1 cellular context compared by ENCODE assay signal in the genomic region with DNA sequence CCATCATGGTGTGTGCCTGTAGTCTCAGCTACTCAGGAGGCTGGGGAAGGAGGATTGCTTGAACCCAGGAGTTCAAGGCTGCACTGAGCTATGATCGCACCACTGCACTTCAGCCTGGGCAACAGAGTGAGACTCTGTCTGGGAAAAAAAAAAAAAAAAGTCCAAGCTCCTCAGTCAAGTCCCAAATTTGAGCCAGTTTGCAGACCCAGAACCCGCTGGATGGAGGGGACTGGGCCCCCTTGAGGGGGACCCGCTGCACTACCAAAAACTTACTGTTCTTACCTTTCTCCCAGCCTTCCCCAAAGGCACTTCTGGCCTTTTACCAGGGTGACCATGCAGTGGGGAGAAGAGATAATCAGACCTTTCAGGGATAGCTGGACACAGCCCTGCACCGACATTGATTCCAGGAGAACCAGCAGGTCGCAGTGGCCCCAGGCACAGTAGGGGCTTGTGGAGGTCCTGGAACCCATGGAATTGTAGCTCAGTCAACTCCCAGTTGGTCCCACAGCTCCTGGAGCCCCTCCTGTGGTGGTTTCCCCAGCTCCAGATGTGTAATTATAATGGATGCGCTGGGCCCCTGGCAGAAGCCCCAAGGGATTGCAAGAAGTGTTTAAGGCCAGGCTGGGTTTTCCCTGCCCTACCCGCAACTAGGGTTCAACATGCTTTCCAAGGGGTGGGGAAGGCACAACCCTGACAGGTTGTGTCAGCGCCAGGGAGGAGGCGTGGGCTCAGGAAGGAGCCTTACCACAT.
TF ChIP-seq lines count a peak whose summit lies in the region.

No MANE protein-coding gene starts in this region.

TF ChIP-seq in HEK293, 187 proteins besides CTCF, POLR2A, EP300 and RAD21 (continued from another document and continues in another):
- TF ChIP-seq, protein P1, sequence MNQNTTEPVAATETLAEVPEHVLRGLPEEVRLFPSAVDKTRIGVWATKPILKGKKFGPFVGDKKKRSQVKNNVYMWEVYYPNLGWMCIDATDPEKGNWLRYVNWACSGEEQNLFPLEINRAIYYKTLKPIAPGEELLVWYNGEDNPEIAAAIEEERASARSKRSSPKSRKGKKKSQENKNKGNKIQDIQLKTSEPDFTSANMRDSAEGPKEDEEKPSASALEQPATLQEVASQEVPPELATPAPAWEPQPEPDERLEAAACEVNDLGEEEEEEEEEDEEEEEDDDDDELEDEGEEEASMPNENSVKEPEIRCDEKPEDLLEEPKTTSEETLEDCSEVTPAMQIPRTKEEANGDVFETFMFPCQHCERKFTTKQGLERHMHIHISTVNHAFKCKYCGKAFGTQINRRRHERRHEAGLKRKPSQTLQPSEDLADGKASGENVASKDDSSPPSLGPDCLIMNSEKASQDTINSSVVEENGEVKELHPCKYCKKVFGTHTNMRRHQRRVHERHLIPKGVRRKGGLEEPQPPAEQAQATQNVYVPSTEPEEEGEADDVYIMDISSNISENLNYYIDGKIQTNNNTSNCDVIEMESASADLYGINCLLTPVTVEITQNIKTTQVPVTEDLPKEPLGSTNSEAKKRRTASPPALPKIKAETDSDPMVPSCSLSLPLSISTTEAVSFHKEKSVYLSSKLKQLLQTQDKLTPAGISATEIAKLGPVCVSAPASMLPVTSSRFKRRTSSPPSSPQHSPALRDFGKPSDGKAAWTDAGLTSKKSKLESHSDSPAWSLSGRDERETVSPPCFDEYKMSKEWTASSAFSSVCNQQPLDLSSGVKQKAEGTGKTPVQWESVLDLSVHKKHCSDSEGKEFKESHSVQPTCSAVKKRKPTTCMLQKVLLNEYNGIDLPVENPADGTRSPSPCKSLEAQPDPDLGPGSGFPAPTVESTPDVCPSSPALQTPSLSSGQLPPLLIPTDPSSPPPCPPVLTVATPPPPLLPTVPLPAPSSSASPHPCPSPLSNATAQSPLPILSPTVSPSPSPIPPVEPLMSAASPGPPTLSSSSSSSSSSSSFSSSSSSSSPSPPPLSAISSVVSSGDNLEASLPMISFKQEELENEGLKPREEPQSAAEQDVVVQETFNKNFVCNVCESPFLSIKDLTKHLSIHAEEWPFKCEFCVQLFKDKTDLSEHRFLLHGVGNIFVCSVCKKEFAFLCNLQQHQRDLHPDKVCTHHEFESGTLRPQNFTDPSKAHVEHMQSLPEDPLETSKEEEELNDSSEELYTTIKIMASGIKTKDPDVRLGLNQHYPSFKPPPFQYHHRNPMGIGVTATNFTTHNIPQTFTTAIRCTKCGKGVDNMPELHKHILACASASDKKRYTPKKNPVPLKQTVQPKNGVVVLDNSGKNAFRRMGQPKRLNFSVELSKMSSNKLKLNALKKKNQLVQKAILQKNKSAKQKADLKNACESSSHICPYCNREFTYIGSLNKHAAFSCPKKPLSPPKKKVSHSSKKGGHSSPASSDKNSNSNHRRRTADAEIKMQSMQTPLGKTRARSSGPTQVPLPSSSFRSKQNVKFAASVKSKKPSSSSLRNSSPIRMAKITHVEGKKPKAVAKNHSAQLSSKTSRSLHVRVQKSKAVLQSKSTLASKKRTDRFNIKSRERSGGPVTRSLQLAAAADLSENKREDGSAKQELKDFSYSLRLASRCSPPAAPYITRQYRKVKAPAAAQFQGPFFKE (tag by site-specific recombination; IDR thresholded peaks at IDR 0.05; ENCODE audit: borderline replicate concordance): no peak
- TF ChIP-seq ZNF155 (tag by site-specific recombination; IDR thresholded peaks at IDR 0.05) (no peak), ZNF140 (tag by site-specific recombination; IDR thresholded peaks at IDR 0.05) (no peak), ZSCAN30 (tag by site-specific recombination; IDR thresholded peaks at IDR 0.05) (no peak), ZNF394 (tag by site-specific recombination; IDR thresholded peaks at IDR 0.05; ENCODE audit: borderline replicate concordance) (no peak), ZNF146 (tag by site-specific recombination; IDR thresholded peaks at IDR 0.05) (no peak), ZNF571 (tag by site-specific recombination; IDR thresholded peaks at IDR 0.05) (no peak), ZNF530 (tag by site-specific recombination; IDR thresholded peaks at IDR 0.05; ENCODE audit: low read depth) (no peak), ZNF76 (tag by site-specific recombination; IDR thresholded peaks at IDR 0.05; ENCODE audit: borderline replicate concordance, low read depth) (no peak), ZNF266 (tag by site-specific recombination; IDR thresholded peaks at IDR 0.05; ENCODE audit: low read depth) (no peak), ZNF510 (tag by site-specific recombination; IDR thresholded peaks at IDR 0.05; ENCODE audit: insufficient replicate concordance) (no peak), EGR2 (tag by site-specific recombination; IDR thresholded peaks at IDR 0.05; ENCODE audit: low read depth) (no peak), ZNF555 (tag by site-specific recombination; conservative IDR thresholded peaks at IDR 0.05) (no peak), ZEB2 (tag by site-specific recombination; IDR thresholded peaks at IDR 0.05) (no peak), ZNF48 (tag by site-specific recombination; IDR thresholded peaks at IDR 0.05) (no peak), ZNF416 (tag by site-specific recombination; IDR thresholded peaks at IDR 0.05) (no peak), ZXDB (tag by site-specific recombination; IDR thresholded peaks at IDR 0.05) (no peak), KLF1 (tag by site-specific recombination; IDR thresholded peaks at IDR 0.05) (peak; percentile 64), ZNF23 (tag by site-specific recombination; IDR thresholded peaks at IDR 0.05; ENCODE audit: borderline replicate concordance) (no peak), ZNF426 (tag by site-specific recombination; IDR thresholded peaks at IDR 0.05) (no peak), ZNF658 (tag by site-specific recombination; IDR thresholded peaks at IDR 0.05) (no peak), ZNF121 (tag by site-specific recombination; IDR thresholded peaks at IDR 0.05) (peak; percentile 50; the same call in 1 of the 2 replicates), ZNF350 (tag by site-specific recombination; IDR thresholded peaks at IDR 0.05) (no peak), ZNF214 (tag by site-specific recombination; IDR thresholded peaks at IDR 0.05; ENCODE audit: borderline replicate concordance) (no peak), ZNF664 (tag by site-specific recombination; IDR thresholded peaks at IDR 0.05) (no peak), ZNF624 (tag by site-specific recombination; IDR thresholded peaks at IDR 0.05) (no peak), ZNF501 (tag by site-specific recombination; IDR thresholded peaks at IDR 0.05) (no peak), OSR2 (tag by site-specific recombination; IDR thresholded peaks at IDR 0.05) (no peak), ZNF274 (IDR thresholded peaks at IDR 0.05; ENCODE audit: low read length) (no peak), ZNF274 (tag by site-specific recombination; IDR thresholded peaks at IDR 0.05; ENCODE audit: borderline replicate concordance) (no peak), SP7 (tag by site-specific recombination; IDR thresholded peaks at IDR 0.05) (peak; percentile 42; the same call in 1 of the 2 replicates), GLIS1 (tag by site-specific recombination; IDR thresholded peaks at IDR 0.05) (peak; percentile 77)
- TF ChIP-seq, protein P2, sequence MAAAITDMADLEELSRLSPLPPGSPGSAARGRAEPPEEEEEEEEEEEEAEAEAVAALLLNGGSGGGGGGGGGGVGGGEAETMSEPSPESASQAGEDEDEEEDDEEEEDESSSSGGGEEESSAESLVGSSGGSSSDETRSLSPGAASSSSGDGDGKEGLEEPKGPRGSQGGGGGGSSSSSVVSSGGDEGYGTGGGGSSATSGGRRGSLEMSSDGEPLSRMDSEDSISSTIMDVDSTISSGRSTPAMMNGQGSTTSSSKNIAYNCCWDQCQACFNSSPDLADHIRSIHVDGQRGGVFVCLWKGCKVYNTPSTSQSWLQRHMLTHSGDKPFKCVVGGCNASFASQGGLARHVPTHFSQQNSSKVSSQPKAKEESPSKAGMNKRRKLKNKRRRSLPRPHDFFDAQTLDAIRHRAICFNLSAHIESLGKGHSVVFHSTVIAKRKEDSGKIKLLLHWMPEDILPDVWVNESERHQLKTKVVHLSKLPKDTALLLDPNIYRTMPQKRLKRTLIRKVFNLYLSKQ (tag by site-specific recombination; IDR thresholded peaks at IDR 0.05; ENCODE audit: borderline replicate concordance): no peak
- TF ChIP-seq, protein P3, sequence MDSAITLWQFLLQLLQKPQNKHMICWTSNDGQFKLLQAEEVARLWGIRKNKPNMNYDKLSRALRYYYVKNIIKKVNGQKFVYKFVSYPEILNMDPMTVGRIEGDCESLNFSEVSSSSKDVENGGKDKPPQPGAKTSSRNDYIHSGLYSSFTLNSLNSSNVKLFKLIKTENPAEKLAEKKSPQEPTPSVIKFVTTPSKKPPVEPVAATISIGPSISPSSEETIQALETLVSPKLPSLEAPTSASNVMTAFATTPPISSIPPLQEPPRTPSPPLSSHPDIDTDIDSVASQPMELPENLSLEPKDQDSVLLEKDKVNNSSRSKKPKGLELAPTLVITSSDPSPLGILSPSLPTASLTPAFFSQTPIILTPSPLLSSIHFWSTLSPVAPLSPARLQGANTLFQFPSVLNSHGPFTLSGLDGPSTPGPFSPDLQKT (IDR thresholded peaks at IDR 0.05; ENCODE audit: borderline replicate concordance, low read depth, low read length): no peak
- TF ChIP-seq, protein P4, sequence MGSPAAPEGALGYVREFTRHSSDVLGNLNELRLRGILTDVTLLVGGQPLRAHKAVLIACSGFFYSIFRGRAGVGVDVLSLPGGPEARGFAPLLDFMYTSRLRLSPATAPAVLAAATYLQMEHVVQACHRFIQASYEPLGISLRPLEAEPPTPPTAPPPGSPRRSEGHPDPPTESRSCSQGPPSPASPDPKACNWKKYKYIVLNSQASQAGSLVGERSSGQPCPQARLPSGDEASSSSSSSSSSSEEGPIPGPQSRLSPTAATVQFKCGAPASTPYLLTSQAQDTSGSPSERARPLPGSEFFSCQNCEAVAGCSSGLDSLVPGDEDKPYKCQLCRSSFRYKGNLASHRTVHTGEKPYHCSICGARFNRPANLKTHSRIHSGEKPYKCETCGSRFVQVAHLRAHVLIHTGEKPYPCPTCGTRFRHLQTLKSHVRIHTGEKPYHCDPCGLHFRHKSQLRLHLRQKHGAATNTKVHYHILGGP (tag by site-specific recombination; IDR thresholded peaks at IDR 0.05): no peak
- TF ChIP-seq, protein P5, sequence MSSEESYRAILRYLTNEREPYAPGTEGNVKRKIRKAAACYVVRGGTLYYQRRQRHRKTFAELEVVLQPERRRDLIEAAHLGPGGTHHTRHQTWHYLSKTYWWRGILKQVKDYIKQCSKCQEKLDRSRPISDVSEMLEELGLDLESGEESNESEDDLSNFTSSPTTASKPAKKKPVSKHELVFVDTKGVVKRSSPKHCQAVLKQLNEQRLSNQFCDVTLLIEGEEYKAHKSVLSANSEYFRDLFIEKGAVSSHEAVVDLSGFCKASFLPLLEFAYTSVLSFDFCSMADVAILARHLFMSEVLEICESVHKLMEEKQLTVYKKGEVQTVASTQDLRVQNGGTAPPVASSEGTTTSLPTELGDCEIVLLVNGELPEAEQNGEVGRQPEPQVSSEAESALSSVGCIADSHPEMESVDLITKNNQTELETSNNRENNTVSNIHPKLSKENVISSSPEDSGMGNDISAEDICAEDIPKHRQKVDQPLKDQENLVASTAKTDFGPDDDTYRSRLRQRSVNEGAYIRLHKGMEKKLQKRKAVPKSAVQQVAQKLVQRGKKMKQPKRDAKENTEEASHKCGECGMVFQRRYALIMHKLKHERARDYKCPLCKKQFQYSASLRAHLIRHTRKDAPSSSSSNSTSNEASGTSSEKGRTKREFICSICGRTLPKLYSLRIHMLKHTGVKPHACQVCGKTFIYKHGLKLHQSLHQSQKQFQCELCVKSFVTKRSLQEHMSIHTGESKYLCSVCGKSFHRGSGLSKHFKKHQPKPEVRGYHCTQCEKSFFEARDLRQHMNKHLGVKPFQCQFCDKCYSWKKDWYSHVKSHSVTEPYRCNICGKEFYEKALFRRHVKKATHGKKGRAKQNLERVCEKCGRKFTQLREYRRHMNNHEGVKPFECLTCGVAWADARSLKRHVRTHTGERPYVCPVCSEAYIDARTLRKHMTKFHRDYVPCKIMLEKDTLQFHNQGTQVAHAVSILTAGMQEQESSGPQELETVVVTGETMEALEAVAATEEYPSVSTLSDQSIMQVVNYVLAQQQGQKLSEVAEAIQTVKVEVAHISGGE (tag by site-specific recombination; conservative IDR thresholded peaks at IDR 0.05; ENCODE audit: low read depth): no peak
- TF ChIP-seq, protein P6, sequence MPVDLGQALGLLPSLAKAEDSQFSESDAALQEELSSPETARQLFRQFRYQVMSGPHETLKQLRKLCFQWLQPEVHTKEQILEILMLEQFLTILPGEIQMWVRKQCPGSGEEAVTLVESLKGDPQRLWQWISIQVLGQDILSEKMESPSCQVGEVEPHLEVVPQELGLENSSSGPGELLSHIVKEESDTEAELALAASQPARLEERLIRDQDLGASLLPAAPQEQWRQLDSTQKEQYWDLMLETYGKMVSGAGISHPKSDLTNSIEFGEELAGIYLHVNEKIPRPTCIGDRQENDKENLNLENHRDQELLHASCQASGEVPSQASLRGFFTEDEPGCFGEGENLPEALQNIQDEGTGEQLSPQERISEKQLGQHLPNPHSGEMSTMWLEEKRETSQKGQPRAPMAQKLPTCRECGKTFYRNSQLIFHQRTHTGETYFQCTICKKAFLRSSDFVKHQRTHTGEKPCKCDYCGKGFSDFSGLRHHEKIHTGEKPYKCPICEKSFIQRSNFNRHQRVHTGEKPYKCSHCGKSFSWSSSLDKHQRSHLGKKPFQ (tag by site-specific recombination; IDR thresholded peaks at IDR 0.05): no peak
- TF ChIP-seq, protein P7, sequence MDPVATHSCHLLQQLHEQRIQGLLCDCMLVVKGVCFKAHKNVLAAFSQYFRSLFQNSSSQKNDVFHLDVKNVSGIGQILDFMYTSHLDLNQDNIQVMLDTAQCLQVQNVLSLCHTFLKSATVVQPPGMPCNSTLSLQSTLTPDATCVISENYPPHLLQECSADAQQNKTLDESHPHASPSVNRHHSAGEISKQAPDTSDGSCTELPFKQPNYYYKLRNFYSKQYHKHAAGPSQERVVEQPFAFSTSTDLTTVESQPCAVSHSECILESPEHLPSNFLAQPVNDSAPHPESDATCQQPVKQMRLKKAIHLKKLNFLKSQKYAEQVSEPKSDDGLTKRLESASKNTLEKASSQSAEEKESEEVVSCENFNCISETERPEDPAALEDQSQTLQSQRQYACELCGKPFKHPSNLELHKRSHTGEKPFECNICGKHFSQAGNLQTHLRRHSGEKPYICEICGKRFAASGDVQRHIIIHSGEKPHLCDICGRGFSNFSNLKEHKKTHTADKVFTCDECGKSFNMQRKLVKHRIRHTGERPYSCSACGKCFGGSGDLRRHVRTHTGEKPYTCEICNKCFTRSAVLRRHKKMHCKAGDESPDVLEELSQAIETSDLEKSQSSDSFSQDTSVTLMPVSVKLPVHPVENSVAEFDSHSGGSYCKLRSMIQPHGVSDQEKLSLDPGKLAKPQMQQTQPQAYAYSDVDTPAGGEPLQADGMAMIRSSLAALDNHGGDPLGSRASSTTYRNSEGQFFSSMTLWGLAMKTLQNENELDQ (tag by site-specific recombination; IDR thresholded peaks at IDR 0.05; ENCODE audit: low read depth): no peak
- TF ChIP-seq, protein P8, sequence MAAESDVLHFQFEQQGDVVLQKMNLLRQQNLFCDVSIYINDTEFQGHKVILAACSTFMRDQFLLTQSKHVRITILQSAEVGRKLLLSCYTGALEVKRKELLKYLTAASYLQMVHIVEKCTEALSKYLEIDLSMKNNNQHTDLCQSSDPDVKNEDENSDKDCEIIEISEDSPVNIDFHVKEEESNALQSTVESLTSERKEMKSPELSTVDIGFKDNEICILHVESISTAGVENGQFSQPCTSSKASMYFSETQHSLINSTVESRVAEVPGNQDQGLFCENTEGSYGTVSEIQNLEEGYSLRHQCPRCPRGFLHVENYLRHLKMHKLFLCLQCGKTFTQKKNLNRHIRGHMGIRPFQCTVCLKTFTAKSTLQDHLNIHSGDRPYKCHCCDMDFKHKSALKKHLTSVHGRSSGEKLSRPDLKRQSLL (tag by site-specific recombination; IDR thresholded peaks at IDR 0.05): no peak
